ENCODE assay signal across 1 cellular context in genomic region chr1:54519709-54520108, GRCh38.
TF ChIP-seq lines count a peak whose summit lies in the region.

No MANE protein-coding gene starts in this region.

TF ChIP-seq in HCT116, 20 proteins besides CTCF, POLR2A, EP300 and RAD21 (continued from another document):
- TF ChIP-seq ZBTB33 (IDR thresholded peaks at IDR 0.05; ENCODE audit: extremely low read depth, insufficient replicate concordance, low read length) = no peak
